ENCODE assay signal across 26 cellular contexts in the genomic region with DNA sequence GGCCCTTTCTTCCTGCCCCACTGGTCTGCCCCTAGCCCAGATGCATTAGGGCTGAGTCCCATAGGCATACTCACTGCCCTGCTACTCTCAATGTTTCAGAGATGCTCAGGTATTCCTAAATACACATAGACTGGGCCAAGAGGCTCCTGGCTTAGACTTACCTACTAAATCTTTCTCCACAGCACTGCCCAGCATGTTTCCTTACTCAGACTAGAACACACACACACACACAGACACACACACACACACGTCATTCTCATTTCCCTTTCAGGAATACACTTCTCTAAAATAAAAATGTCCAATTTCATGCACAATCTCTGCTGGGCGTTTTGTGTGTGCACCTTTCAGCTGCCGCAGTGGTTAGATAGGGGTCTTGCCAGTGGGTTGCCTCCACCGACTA.
"Had no signal": no experiment of that assay in that cellular context is flagged by ENCODE, and none has a peak within 500 bp of the region (broad histone marks: within the 10 kb centered on the region; RNA-seq: fewer than 3 reads in every experiment).

No MANE protein-coding gene starts in this region.

- H3K36me3 Mint-ChIP-seq: mesothelial cell of epicardium had no signal

- H3K4me3 Mint-ChIP-seq: activated T-cell treated with anti-CD3 and anti-CD28 coated beads, Interleukin-2, amount 50 U/mL, for 72 hours; mesothelial cell of epicardium; nephron had no signal

- H3K4me1 Mint-ChIP-seq: nephron had no signal

- H3K9me3 Mint-ChIP-seq: activated T-cell treated with anti-CD3 and anti-CD28 coated beads, Interleukin-2, amount 50 U/mL, for 72 hours; mesothelial cell of epicardium; nephron had no signal

- FAIRE-seq: endometrium had no signal

- H3K27ac Mint-ChIP-seq: activated T-cell treated with anti-CD3 and anti-CD28 coated beads, Interleukin-2, amount 50 U/mL, for 72 hours; mesothelial cell of epicardium; nephron had no signal

- ATAC-seq: activated T-cell treated with anti-CD3 and anti-CD28 coated beads, Interleukin-2, amount 50 U/mL, for 72 hours; left colon; stimulated activated naive CD8-positive, alpha-beta T cell treated with anti-CD3 and anti-CD28 coated beads, Interleukin-15, Interleukin-2, amounts not matched to agents 100 U/mL and 50 U/mL, for 24 hours had no signal

- DNase-seq: activated CD4-positive, alpha-beta T cell treated with anti-CD3 and anti-CD28 coated beads, Interleukin-2, amount 50 U/mL, for 1 hour; activated CD4-positive, CD25-positive, alpha-beta regulatory T cell treated with anti-CD3 and anti-CD28 coated beads, Interleukin-2, amount 50 U/mL, for 72 hours; activated CD8-positive, alpha-beta memory T cell treated with anti-CD3 and anti-CD28 coated beads for 24 hours; activated CD8-positive, alpha-beta memory T cell treated with anti-CD3 and anti-CD28 coated beads, Interleukin-2, amount 50 U/mL, for 48 hours; activated effector memory CD4-positive, alpha-beta T cell treated with anti-CD3 and anti-CD28 coated beads, Interleukin-2, amount 50 U/mL, for 16 hours; activated naive CD4-positive, alpha-beta T cell treated with anti-CD3 and anti-CD28 coated beads, Interleukin-2, amount 50 U/mL, for 16 hours; activated T-cell treated with anti-CD3 and anti-CD28 coated beads, Interleukin-2, amount 50 U/mL, for 72 hours; brain microvascular endothelial cell; central memory CD4-positive, alpha-beta T cell; colonic mucosa; erythroblast; foreskin melanocyte; hypothalamus; islet precursor cell; left colon; lower lobe of right lung; posterior cingulate gyrus; stimulated activated CD4-positive, alpha-beta T cell treated with anti-CD3 and anti-CD28 coated beads, Interleukin-12 subunit alpha, Interleukin-12 subunit beta, amount 100 ng/mL, for 4 hours; stimulated activated CD4-positive, alpha-beta T cell treated with anti-CD3 and anti-CD28 coated beads, Interleukin-1b, Interleukin-23, amount 100 ng/mL, for 48 hours; stimulated activated CD8-positive, alpha-beta memory T cell treated with anti-CD3 and anti-CD28 coated beads, Interleukin-4, amount 100 ng/mL, for 48 hours; stimulated activated naive CD8-positive, alpha-beta T cell treated with anti-CD3 and anti-CD28 coated beads, Interleukin-15, Interleukin-2, amounts not matched to agents 100 U/mL and 50 U/mL, for 24 hours; substantia nigra; transverse colon had no signal
